In genomic region chr15:56040081-56041035, GRCh38 we compare ENCODE assay signal across 1 cellular context.
TF ChIP-seq lines count a peak whose summit lies in the region.

No MANE protein-coding gene starts in this region.

TF ChIP-seq in HepG2, 621 proteins besides CTCF, POLR2A, EP300 and RAD21 (continued from another document and continues in another):
- no peak for TF ChIP-seq ZNF556 (CRISPR knock-in tag; IDR thresholded peaks at IDR 0.05; ENCODE audit: borderline replicate concordance)
- peak; percentile 41; the same call in 1 of the 2 replicates for TF ChIP-seq ZNF281 (CRISPR knock-in tag; IDR thresholded peaks at IDR 0.05; ENCODE audit: borderline replicate concordance)
- TF ChIP-seq PRMT3 (CRISPR knock-in tag; IDR thresholded peaks at IDR 0.05; ENCODE audit: borderline replicate concordance, low read depth) = no peak
- TF ChIP-seq TIGD3 (CRISPR knock-in tag; IDR thresholded peaks at IDR 0.05; ENCODE audit: borderline replicate concordance) = no peak
- TF ChIP-seq POGK (CRISPR knock-in tag; conservative IDR thresholded peaks at IDR 0.05) = peak; percentile 74; the same call in 1 of the 2 replicates
- TF ChIP-seq ZNF543 (CRISPR knock-in tag; IDR thresholded peaks at IDR 0.05) = peak; percentile 97
- no peak for TF ChIP-seq ZFP37 (CRISPR knock-in tag; IDR thresholded peaks at IDR 0.05; ENCODE audit: borderline replicate concordance)
- TF ChIP-seq IKZF5 (CRISPR knock-in tag; IDR thresholded peaks at IDR 0.05) = no peak
- TF ChIP-seq HNF4A (CRISPR knock-in tag; IDR thresholded peaks at IDR 0.05) = peak; percentile 75
- TF ChIP-seq ZNF615 (CRISPR knock-in tag; IDR thresholded peaks at IDR 0.05; ENCODE audit: borderline replicate concordance) = no peak
- TF ChIP-seq HMGXB4 (CRISPR knock-in tag; IDR thresholded peaks at IDR 0.05; ENCODE audit: borderline replicate concordance in 1 of 2, low read depth in 1 of 2) = 0 out of 4 replicates have a peak, but pooled peaks of 1 of the 2 experiments have one; percentile 40
- TF ChIP-seq USF2 (IDR thresholded peaks at IDR 0.05; ENCODE audit: low read depth, low read length) = peak; percentile 93
- TF ChIP-seq USF2 (CRISPR knock-in tag; IDR thresholded peaks at IDR 0.05; ENCODE audit: borderline replicate concordance) = peak; percentile 91; the same call in 1 of the 2 replicates
- TF ChIP-seq ZNF773 (CRISPR knock-in tag; IDR thresholded peaks at IDR 0.05; ENCODE audit: borderline replicate concordance) = no peak
- TF ChIP-seq CCDC6 (CRISPR knock-in tag; IDR thresholded peaks at IDR 0.05) = peak; percentile 71; the same call in 1 of the 2 replicates
- peak; percentile 76; the same call in 1 of the 2 replicates for TF ChIP-seq ZNF652 (CRISPR knock-in tag; IDR thresholded peaks at IDR 0.05; ENCODE audit: borderline replicate concordance, low read depth)
- TF ChIP-seq MIER3 (CRISPR knock-in tag; IDR thresholded peaks at IDR 0.05; ENCODE audit: borderline replicate concordance) = peak; percentile 70; the same call in 1 of the 2 replicates
- peak; percentile 78 for TF ChIP-seq RARA (CRISPR knock-in tag; IDR thresholded peaks at IDR 0.05)
- peak; percentile 75; the same call in 1 of the 2 replicates for TF ChIP-seq ZNF782 (CRISPR knock-in tag; IDR thresholded peaks at IDR 0.05; ENCODE audit: borderline replicate concordance)
- 0 out of 2 replicates have a peak, but pooled peaks have one; percentile 29 for TF ChIP-seq SATB2 (CRISPR knock-in tag; IDR thresholded peaks at IDR 0.05)
- TF ChIP-seq ZNF792 (CRISPR knock-in tag; IDR thresholded peaks at IDR 0.05) = 0 out of 2 replicates have a peak, but pooled peaks have one; percentile 30
- peak; percentile 69 for TF ChIP-seq CREB1 (IDR thresholded peaks at IDR 0.05)
- no peak for TF ChIP-seq CREB1 (CRISPR knock-in tag; IDR thresholded peaks at IDR 0.05)
- peak; percentile 78 for TF ChIP-seq THAP11 (CRISPR knock-in tag; IDR thresholded peaks at IDR 0.05)
- TF ChIP-seq GATAD2A (CRISPR knock-in tag; IDR thresholded peaks at IDR 0.05) = peak; percentile 93
- no peak for TF ChIP-seq ZNF251 (CRISPR knock-in tag; IDR thresholded peaks at IDR 0.05)
- no peak for TF ChIP-seq DMTF1 (CRISPR knock-in tag; IDR thresholded peaks at IDR 0.05)
- peak; percentile 62; the same call in 1 of the 2 replicates for TF ChIP-seq TFAP4 (IDR thresholded peaks at IDR 0.05; ENCODE audit: borderline replicate concordance, low read depth)
- TF ChIP-seq ZNF33B (CRISPR knock-in tag; IDR thresholded peaks at IDR 0.05) = 0 out of 2 replicates have a peak, but pooled peaks have one; percentile 45
- TF ChIP-seq ZNF331 (CRISPR knock-in tag; IDR thresholded peaks at IDR 0.05) = peak; percentile 83; the same call in 1 of the 2 replicates
- peak; percentile 92 for TF ChIP-seq JUND (CRISPR knock-in tag; IDR thresholded peaks at IDR 0.05)
- peak; percentile 91 for TF ChIP-seq TEAD3 (CRISPR knock-in tag; optimal IDR thresholded peaks at IDR 0.05; ENCODE audit: borderline replicate concordance)
- TF ChIP-seq RAD51 (IDR thresholded peaks at IDR 0.05; ENCODE audit: borderline replicate concordance) = peak; percentile 39; the same call in 1 of the 2 replicates
- TF ChIP-seq KLF16 (CRISPR knock-in tag; IDR thresholded peaks at IDR 0.05) = peak in 1 of 2 experiments; percentile 93; a peak in 2 of 4 replicates
- TF ChIP-seq FOXK1 (CRISPR knock-in tag; IDR thresholded peaks at IDR 0.05; ENCODE audit: borderline replicate concordance, low read depth) = peak; percentile 82; the same call in 1 of the 2 replicates
- peak; percentile 71 for TF ChIP-seq ARID3A (IDR thresholded peaks at IDR 0.05; ENCODE audit: low read depth, low read length)
- peak; percentile 86; the same call in 1 of the 2 replicates for TF ChIP-seq ZBTB25 (CRISPR knock-in tag; IDR thresholded peaks at IDR 0.05)
- TF ChIP-seq NR2C2 (CRISPR knock-in tag; IDR thresholded peaks at IDR 0.05; ENCODE audit: borderline replicate concordance) = peak; percentile 64
- TF ChIP-seq ATF2 (CRISPR knock-in tag; IDR thresholded peaks at IDR 0.05) = peak; percentile 98
- peak; percentile 72 for TF ChIP-seq ATF7 (IDR thresholded peaks at IDR 0.05)
- TF ChIP-seq ATF7 (CRISPR knock-in tag; IDR thresholded peaks at IDR 0.05) = peak; percentile 93
- 0 out of 2 replicates have a peak, but pooled peaks have one; percentile 14 for TF ChIP-seq ZNF12 (CRISPR knock-in tag; IDR thresholded peaks at IDR 0.05)
